In the genomic region with DNA sequence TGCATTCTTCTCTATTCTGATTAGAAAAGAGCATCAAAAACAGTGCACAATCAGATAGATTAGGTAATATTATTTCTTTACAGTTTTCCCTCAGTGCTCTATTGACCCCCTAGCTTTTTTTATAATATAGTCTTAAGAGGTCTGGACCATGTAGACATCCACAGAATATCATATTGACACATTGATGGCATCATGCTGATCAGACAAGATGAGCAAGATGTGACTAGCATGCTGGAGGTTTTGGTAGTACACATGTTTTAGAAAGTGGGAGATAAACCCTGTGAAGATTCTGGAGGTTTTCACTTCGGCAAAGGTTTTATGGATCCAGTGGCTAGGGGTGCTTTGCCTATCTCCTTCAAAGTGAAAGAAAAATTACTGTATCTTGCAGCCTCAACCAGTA, we compare ENCODE assay signal across 23 cellular contexts. TPM values are rescaled to one million over a fixed set of nuclear protein-coding genes. Genes with fewer than 3 reads are reported as not detected.
"Had no signal": no experiment of that assay in that cellular context is flagged by ENCODE, and none has a peak within 500 bp of the region (broad histone marks: within the 10 kb centered on the region; RNA-seq: fewer than 3 reads in every experiment).

No MANE protein-coding gene starts in this region.

- H3K4me3 Mint-ChIP-seq: memory B cell; natural killer cell; stimulated activated memory B cell treated with anti-CD40 and anti-IgM and Interleukin-4, amounts not matched to agents 10 μg/mL and 1 μg/mL and 100 μg/mL, for 72 hours; stimulated activated naive CD8-positive, alpha-beta T cell treated with anti-CD3 and anti-CD28 coated beads, Interleukin-15, Interleukin-2, amounts not matched to agents 100 ng/mL and 50 ng/mL, for 24 hours had no signal

- DNase-seq: dorsolateral prefrontal cortex; effector CD4-positive, alpha-beta T cell; foreskin fibroblast; heart left ventricle; kidney; natural killer cell; occipital lobe; ovary; posterior cingulate gyrus; psoas muscle; right cardiac atrium; sigmoid colon; stimulated activated CD4-positive, alpha-beta T cell treated with anti-CD3 and anti-CD28 coated beads, Interleukin-2, amount 100 ng/mL, for 24 hours; stimulated activated CD4-positive, alpha-beta T cell treated with anti-CD3 and anti-CD28 coated beads, Interleukin-4, amount 100 ng/mL, for 24 hours; transverse colon; upper lobe of right lung; uterus had no signal

- H3K27ac Mint-ChIP-seq: memory B cell; natural killer cell; stimulated activated memory B cell treated with anti-CD40 and anti-IgM and Interleukin-4, amounts not matched to agents 10 μg/mL and 1 μg/mL and 100 μg/mL, for 72 hours; stimulated activated naive CD8-positive, alpha-beta T cell treated with anti-CD3 and anti-CD28 coated beads, Interleukin-15, Interleukin-2, amounts not matched to agents 100 ng/mL and 50 ng/mL, for 24 hours had no signal

- H3K36me3 Mint-ChIP-seq: memory B cell; natural killer cell; stimulated activated memory B cell treated with anti-CD40 and anti-IgM and Interleukin-4, amounts not matched to agents 10 μg/mL and 1 μg/mL and 100 μg/mL, for 72 hours had no signal

- ATAC-seq: gastroesophageal sphincter; heart left ventricle; left lobe of liver; natural killer cell; psoas muscle; right cardiac atrium; stimulated activated memory B cell treated with anti-CD40 and anti-IgM and Interleukin-4, amounts not matched to agents 10 μg/mL and 1 μg/mL and 100 μg/mL, for 72 hours; upper lobe of right lung had no signal

- H3K4me1 Mint-ChIP-seq: natural killer cell had no signal

- H3K9me3 Mint-ChIP-seq: memory B cell; natural killer cell; stimulated activated memory B cell treated with anti-CD40 and anti-IgM and Interleukin-4, amounts not matched to agents 10 μg/mL and 1 μg/mL and 100 μg/mL, for 72 hours; stimulated activated naive CD8-positive, alpha-beta T cell treated with anti-CD3 and anti-CD28 coated beads, Interleukin-15, Interleukin-2, amounts not matched to agents 100 ng/mL and 50 ng/mL, for 24 hours had no signal

- H3K27me3 Mint-ChIP-seq: memory B cell; stimulated activated memory B cell treated with anti-CD40 and anti-IgM and Interleukin-4, amounts not matched to agents 10 μg/mL and 1 μg/mL and 100 μg/mL, for 72 hours had no signal

RNA-seq across cellular contexts. Expression of gene ABCA8, which starts 2.8 kb away (rescaled TPM):
- total RNA-seq: natural killer cell, renal cortical epithelial cell had no signal
